10 cellular contexts compared by ENCODE assay signal in genomic region chr3:146854523-146854922, GRCh38.
"Had no signal": no experiment of that assay in that cellular context is flagged by ENCODE, and none has a peak within 500 bp of the region (broad histone marks: within the 10 kb centered on the region; RNA-seq: fewer than 3 reads in every experiment).

No MANE protein-coding gene starts in this region.

- H3K36me3 Mint-ChIP-seq: IgD-negative memory B cell had no signal

- H3K4me1 Mint-ChIP-seq: IgD-negative memory B cell had no signal

- ATAC-seq: HCT116 had no signal

- H3K9ac ChIP-seq: GM23248, KMS-11 had no signal

- H2AFZ ChIP-seq: GM23248 had no signal

- DNase-seq: GM23248, H7, HFFc6, Karpas-422, KBM-7 had no signal

- H3K4me2 ChIP-seq: KMS-11 had no signal

- H3K9me3 Mint-ChIP-seq: HFFc6 had no signal

- H3K4me3 Mint-ChIP-seq: HFFc6, IgD-negative memory B cell had no signal

- H3K9me3 ChIP-seq: HAP-1 had no signal

- H3K36me3 ChIP-seq: HAP-1 had no signal

- H3K4me3 ChIP-seq: GM23248, HAP-1 had no signal

- H3K27me3 Mint-ChIP-seq: IgD-negative memory B cell had no signal

- H3K27ac ChIP-seq: GM23248, HL-60, KMS-11 had no signal

- H3K27ac Mint-ChIP-seq: HFFc6, IgD-negative memory B cell had no signal
